In the genomic region with DNA sequence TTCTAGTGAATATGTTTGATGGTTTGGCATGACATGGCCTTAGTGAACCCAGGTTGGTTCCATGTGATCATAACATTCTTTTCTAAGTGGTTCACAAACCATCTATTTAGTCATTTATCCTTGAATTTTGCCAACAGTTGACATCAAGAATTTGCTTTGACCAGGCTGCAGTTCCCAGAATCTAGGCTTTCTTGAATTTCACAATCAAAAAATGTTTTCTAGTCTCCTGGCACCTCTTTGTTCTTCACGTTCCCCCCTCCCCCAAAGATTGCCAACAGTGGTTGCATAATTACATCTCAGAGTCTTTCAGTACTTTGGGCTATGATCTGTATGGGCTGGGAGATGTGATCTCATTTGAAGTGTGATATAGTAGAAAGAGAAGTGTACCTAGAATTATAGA, we compare ENCODE assay signal across 29 cellular contexts.
DNase-seq lines count a peak whose midpoint lies in the region; ATAC-seq, FAIRE-seq and TF ChIP-seq lines count a peak whose summit lies in the region.
"Had no signal": no experiment of that assay in that cellular context is flagged by ENCODE, and none has a peak within 500 bp of the region (broad histone marks: within the 10 kb centered on the region; RNA-seq: fewer than 3 reads in every experiment).

No MANE protein-coding gene starts in this region.

- H3K27ac Mint-ChIP-seq in neural progenitor cell = no peak overlapping the region
- H3K27ac Mint-ChIP-seq: activated CD4-positive, alpha-beta T cell treated with anti-CD3 and anti-CD28 coated beads for 36 hours; T-helper 1 cell treated with Interleukin-12 subunit alpha and Interleukin-12 subunit beta and Interleukin-4 antibody, amounts not matched to agents 30 μg/mL and 1 μg/mL, for 36 hours had no signal

- H3K27me3 ChIP-seq in bronchial epithelial cell (ENCODE audit: control insufficient read depth, insufficient read depth, low read length) (no peaks in the 10 kb centered on the region), neural progenitor cell (peaks cover 36% of the 10 kb centered on the region)
- H3K27me3 ChIP-seq: SJSA1 had no signal

- ATAC-seq in GM21367 (IDR thresholded peaks at IDR 0.05; ENCODE audit: unreplicated experiment) = no peak
- ATAC-seq: activated CD4-positive, alpha-beta T cell treated with anti-CD3 and anti-CD28 coated beads for 36 hours; activated T-cell treated with anti-CD3 and anti-CD28 coated beads, Interleukin-2, amount 50 U/mL, for 4 hours; foreskin keratinocyte; left lobe of liver had no signal

- no peak for FAIRE-seq in bronchial epithelial cell (lab: Jason Lieb, UNC)
- FAIRE-seq: A204.1, GM18507, H1 had no signal

- no peaks in the 10 kb centered on the region for H4K20me1 ChIP-seq in neural progenitor cell (ENCODE audit: low read depth)

- no peaks in the 10 kb centered on the region for H3K79me2 ChIP-seq in neural progenitor cell (ENCODE audit: low read depth)

- H3K9ac ChIP-seq in neural progenitor cell = no peak overlapping the region

- H3K4me3 ChIP-seq in bronchial epithelial cell (ENCODE audit: low read depth, low read length) = no peak overlapping the region
- no peak overlapping the region for H3K4me3 ChIP-seq in retinal pigment epithelial cell (ENCODE audit: low read length)
- no peak overlapping the region for H3K4me3 ChIP-seq in neural progenitor cell
- H3K4me3 ChIP-seq: dorsolateral prefrontal cortex, SJSA1 had no signal

- no peaks in the 10 kb centered on the region for H3K27me3 Mint-ChIP-seq in neural progenitor cell (ENCODE audit: insufficient read depth, low read depth)
- H3K27me3 Mint-ChIP-seq: activated CD4-positive, alpha-beta T cell treated with anti-CD3 and anti-CD28 coated beads for 36 hours had no signal

- peak; percentile 16 for DNase-seq in SIG-M5 treated with dmso at 0.1 percent for 504 hours (lab: John Stamatoyannopoulos, UW; ENCODE audit: unreplicated experiment)
- DNase-seq in SIG-M5 (lab: John Stamatoyannopoulos, UW) = no peak
- DNase-seq in NCI-H226 = peak; percentile 90
- DNase-seq in bronchial epithelial cell (ENCODE audit: low read depth) = peak; percentile 35
- peak; percentile 51 for DNase-seq in retinal pigment epithelial cell (ENCODE audit: low read depth)
- DNase-seq in NCI-H524 (lab: John Stamatoyannopoulos, UW) = no peak
- DNase-seq in neural progenitor cell (ENCODE audit: low spot score) = no peak
- DNase-seq: activated CD4-positive, alpha-beta T cell treated with anti-CD3 and anti-CD28 coated beads for 36 hours; activated naive CD4-positive, alpha-beta T cell; activated T-cell treated with anti-CD3 and anti-CD28 coated beads, Interleukin-2, amount 50 U/mL, for 4 hours; amniotic stem cell; caudate nucleus; DMS53; dorsolateral prefrontal cortex; foreskin keratinocyte; GF-D8; NCI-H2029 treated with DMSO at 0.1 percent for 48 hours; NCI-H345; NCI-H82; small intestine; stimulated activated CD4-positive, alpha-beta T cell treated with anti-CD3 and anti-CD28 coated beads, Interleukin-1b, Interleukin-23, amount 100 ng/mL, for 48 hours; substantia nigra had no signal

- H3K4me1 Mint-ChIP-seq in neural progenitor cell = no peaks in the 10 kb centered on the region
- H3K4me1 Mint-ChIP-seq: activated CD4-positive, alpha-beta T cell treated with anti-CD3 and anti-CD28 coated beads for 36 hours had no signal

- no peaks in the 10 kb centered on the region for H3K4me1 ChIP-seq in neural progenitor cell
- H3K4me1 ChIP-seq: foreskin keratinocyte, SJSA1 had no signal

- H3K36me3 Mint-ChIP-seq in neural progenitor cell = peaks cover 1% of the 10 kb centered on the region

- H3K4me3 Mint-ChIP-seq in neural progenitor cell = no peak overlapping the region
- H3K4me3 Mint-ChIP-seq: activated CD4-positive, alpha-beta T cell treated with anti-CD3 and anti-CD28 coated beads for 36 hours; activated T-cell treated with anti-CD3 and anti-CD28 coated beads, Interleukin-2, amount 50 U/mL, for 4 hours; T-helper 1 cell treated with Interleukin-12 subunit alpha and Interleukin-12 subunit beta and Interleukin-4 antibody, amounts not matched to agents 30 μg/mL and 1 μg/mL, for 36 hours had no signal

- TF ChIP-seq CTCF in bronchial epithelial cell (IDR thresholded peaks at IDR 0.05; ENCODE audit: insufficient read depth, low read length, severe bottlenecking) (no peak), retinal pigment epithelial cell (conservative IDR thresholded peaks at IDR 0.05; ENCODE audit: low read depth, low read length) (no peak), neural progenitor cell (IDR thresholded peaks at IDR 0.05) (no peak)

- no peak overlapping the region for H3K4me2 ChIP-seq in neural progenitor cell

- no peaks in the 10 kb centered on the region for H3K9me3 ChIP-seq in neural progenitor cell (ENCODE audit: low read depth)
- H3K9me3 ChIP-seq: SJSA1 had no signal

- H2AFZ ChIP-seq in neural progenitor cell (replicated peaks) = no peak overlapping the region

- H3K9me3 Mint-ChIP-seq in neural progenitor cell = no peaks in the 10 kb centered on the region

- H3K27ac ChIP-seq in neural progenitor cell = no peak overlapping the region
- H3K27ac ChIP-seq: dorsolateral prefrontal cortex, foreskin keratinocyte, SJSA1 had no signal

- no peaks in the 10 kb centered on the region for H3K36me3 ChIP-seq in bronchial epithelial cell (ENCODE audit: control insufficient read depth, insufficient read depth, low read length)
- no peaks in the 10 kb centered on the region for H3K36me3 ChIP-seq in neural progenitor cell
- H3K36me3 ChIP-seq: SJSA1 had no signal

- no peaks in the 10 kb centered on the region for H3F3A ChIP-seq in neural progenitor cell (ENCODE audit: low read depth)

Comparison
In these comparisons a context has a peak if more than half of its experiments do, and no peak if none do; other contexts are left out.
1. DNase-seq: peak in SIG-M5 treated with dmso at 0.1 percent for 504 hours (single experiment), NCI-H226 (single experiment), bronchial epithelial cell (single experiment) and retinal pigment epithelial cell (single experiment); none in SIG-M5 (single experiment), NCI-H524 (0 of 2) and neural progenitor cell (single experiment).